In the genomic region with DNA sequence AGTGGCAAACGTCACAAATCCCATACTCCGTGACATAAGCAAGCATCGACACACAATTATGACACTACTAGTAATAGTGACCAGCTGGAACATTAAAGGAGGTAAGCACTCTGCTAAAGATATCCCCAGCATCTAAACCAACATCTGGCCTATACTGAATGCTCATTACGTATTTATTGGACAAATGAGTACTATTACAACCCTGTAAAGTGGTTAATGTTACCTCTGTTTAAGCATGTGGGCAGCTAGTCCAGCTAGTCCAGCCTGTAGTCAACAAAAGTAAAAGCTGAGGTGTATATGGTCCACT, we compare ENCODE assay signal across 8 cellular contexts. TPM values are rescaled to one million over a fixed set of nuclear protein-coding genes. Genes with fewer than 3 reads are reported as not detected.
DNase-seq lines count a peak whose midpoint lies in the region; TF ChIP-seq lines count a peak whose summit lies in the region.

No MANE protein-coding gene starts in this region.

- H3K9me3 Mint-ChIP-seq in activated CD4-positive, alpha-beta T cell treated with anti-CD3 and anti-CD28 coated beads, Interleukin-2, amount 10 ng/mL, durations not matched to agents 24 days and 14 days = no peaks in the 10 kb centered on the region

- peak overlapping the region; percentile 60 to 86 (median 71) for H3K4me3 ChIP-seq in Peyer's patch
- H3K4me3 ChIP-seq in esophagus squamous epithelium = peak overlapping the region in 3 of 4 donors; percentile 61 to 71 (median 69)

- 22% methylated on average over 4 of the region's 4 CpGs; no CpG with 5 or more reads in 1 of the 2 donors for WGBS in esophagus squamous epithelium, 2 donors

- TF ChIP-seq POLR2A in Peyer's patch (IDR thresholded peaks at IDR 0.05) = no peak
- no peak for TF ChIP-seq POLR2A in esophagus squamous epithelium (IDR thresholded peaks at IDR 0.05)

- H3K27ac ChIP-seq in Peyer's patch = peak overlapping the region; percentile 75 to 90 (median 80)
- H3K27ac ChIP-seq in esophagus squamous epithelium = peak overlapping the region; percentile 85 to 92 (median 86)
- H3K27ac ChIP-seq in temporal lobe (ENCODE audit: low read depth, low read length) = peak overlapping the region; percentile 23

- no peaks in the 10 kb centered on the region for H3K4me1 ChIP-seq in Peyer's patch
- H3K4me1 ChIP-seq in esophagus squamous epithelium = peaks cover 0 to 10% (median 0%) of the 10 kb centered on the region in 3 donors

- H3K27me3 ChIP-seq in Peyer's patch = no peaks in the 10 kb centered on the region
- no peaks in the 10 kb centered on the region for H3K27me3 ChIP-seq in esophagus squamous epithelium

- peak overlapping the region; percentile 97 for H3K27ac Mint-ChIP-seq in activated CD4-positive, alpha-beta T cell treated with anti-CD3 and anti-CD28 coated beads, Interleukin-2, amount 10 ng/mL, durations not matched to agents 24 days and 14 days

- no peaks in the 10 kb centered on the region for H3K9me3 ChIP-seq in Peyer's patch
- peaks cover 0 to 3% (median 0%) of the 10 kb centered on the region in 3 donors for H3K9me3 ChIP-seq in esophagus squamous epithelium

- intact Hi-C loops in activated CD4-positive, alpha-beta T cell treated with anti-CD3 and anti-CD28 coated beads, Interleukin-2, amount 10 ng/mL, durations not matched to agents 24 days and 14 days (cut with micrococcal nuclease) = loop anchor here (1.0 to 2.0 kb wide), 2 partner anchors 67 to 401 kb away; no protein-coding TSS in a partner anchor
- intact Hi-C loops in esophagus squamous epithelium (cut with DNase I) = no loop called here

- H3K36me3 ChIP-seq in Peyer's patch = no peaks in the 10 kb centered on the region
- H3K36me3 ChIP-seq in esophagus squamous epithelium = no peaks in the 10 kb centered on the region

- no peak for DNase-seq in activated CD4-positive, alpha-beta T cell treated with anti-CD3 and anti-CD28 coated beads, Interleukin-2, amount 10 ng/mL, durations not matched to agents 24 days and 14 days
- no peak for DNase-seq in activated CD4-positive, alpha-beta T cell treated with anti-CD3 and anti-CD28 coated beads, Interleukin-2, amount 50 U/mL, for 1 hour
- no peak for DNase-seq in Peyer's patch
- DNase-seq in esophagus squamous epithelium (lab: John Stamatoyannopoulos, UW) = no peak
- DNase-seq in NCI-H510A treated with DMSO at 0.1 percent for 48 hours (lab: John Stamatoyannopoulos, UW) = no peak
- DNase-seq in GDM1 (lab: John Stamatoyannopoulos, UW) = no peak
- DNase-seq in activated CD4-positive, alpha-beta T cell treated with anti-CD3 and anti-CD28 coated beads, Interleukin-2, amount 50 U/mL, for 48 hours = no peak

- H3K27me3 Mint-ChIP-seq in activated CD4-positive, alpha-beta T cell treated with anti-CD3 and anti-CD28 coated beads, Interleukin-2, amount 10 ng/mL, durations not matched to agents 24 days and 14 days = no peaks in the 10 kb centered on the region

- TF ChIP-seq CTCF in Peyer's patch (IDR thresholded peaks at IDR 0.05) (no peak), esophagus squamous epithelium (IDR thresholded peaks at IDR 0.05) (no peak)

- H3K4me1 Mint-ChIP-seq in activated CD4-positive, alpha-beta T cell treated with anti-CD3 and anti-CD28 coated beads, Interleukin-2, amount 10 ng/mL, durations not matched to agents 24 days and 14 days = peaks cover 14% of the 10 kb centered on the region

- no peaks in the 10 kb centered on the region for H3K36me3 Mint-ChIP-seq in activated CD4-positive, alpha-beta T cell treated with anti-CD3 and anti-CD28 coated beads, Interleukin-2, amount 10 ng/mL, durations not matched to agents 24 days and 14 days (ENCODE audit: low read depth)

- H3K4me3 Mint-ChIP-seq in activated CD4-positive, alpha-beta T cell treated with anti-CD3 and anti-CD28 coated beads, Interleukin-2, amount 10 ng/mL, durations not matched to agents 24 days and 14 days = peak overlapping the region; percentile 90

RNA-seq across cellular contexts. Expression of gene RPGR, which starts 0.4 kb away (rescaled TPM):
- total RNA-seq in activated CD4-positive, alpha-beta T cell treated with anti-CD3 and anti-CD28 coated beads, Interleukin-2, amount 10 ng/mL, durations not matched to agents 24 days and 14 days = 7.7 and 8.6 TPM in 2 replicates
- 10 to 100 TPM in 3 of 4 donors, 1 to 10 TPM in 1; 5.4 to 72.6 (median 22.3) TPM for total RNA-seq in Peyer's patch
- total RNA-seq in esophagus squamous epithelium = 10 to 100 TPM in 1 of 4 donors, 1 to 10 TPM in 3; 5.5 to 23.7 (median 7.4) TPM
- total RNA-seq in temporal lobe = 8.4 TPM

RNA-seq across cellular contexts. Expression of gene OTC, which starts 24.7 kb away (rescaled TPM):
- total RNA-seq in activated CD4-positive, alpha-beta T cell treated with anti-CD3 and anti-CD28 coated beads, Interleukin-2, amount 10 ng/mL, durations not matched to agents 24 days and 14 days = not detected in 2 replicates
- 10 to 100 TPM; 30.5 to 70.6 (median 46.5) TPM for total RNA-seq in Peyer's patch
- under 1 TPM in 2 of 4 donors, not detected in 2; 0.15 to 0.57 TPM for total RNA-seq in esophagus squamous epithelium
- total RNA-seq in temporal lobe = under 0.01 TPM

Comparison
In these comparisons a context has a peak if more than half of its experiments do, and no peak if none do; other contexts are left out.
1. H3K27ac ChIP-seq: peak in every context shown above with its lines; median percentile 86 in esophagus squamous epithelium; 80 in Peyer's patch; 23 in temporal lobe.
2. RNA of gene OTC, which starts 24.7 kb away (total RNA-seq): 30.5 to 70.6 TPM in Peyer's patch; 0.15 to 0.57 TPM in esophagus squamous epithelium, not detected in activated CD4-positive, alpha-beta T cell treated with anti-CD3 and anti-CD28 coated beads, Interleukin-2, amount 10 ng/mL, durations not matched to agents 24 days and 14 days and under 0.01 TPM in temporal lobe (single experiment); every median in the first group is over 10 times any median in the second.